In the genomic region with DNA sequence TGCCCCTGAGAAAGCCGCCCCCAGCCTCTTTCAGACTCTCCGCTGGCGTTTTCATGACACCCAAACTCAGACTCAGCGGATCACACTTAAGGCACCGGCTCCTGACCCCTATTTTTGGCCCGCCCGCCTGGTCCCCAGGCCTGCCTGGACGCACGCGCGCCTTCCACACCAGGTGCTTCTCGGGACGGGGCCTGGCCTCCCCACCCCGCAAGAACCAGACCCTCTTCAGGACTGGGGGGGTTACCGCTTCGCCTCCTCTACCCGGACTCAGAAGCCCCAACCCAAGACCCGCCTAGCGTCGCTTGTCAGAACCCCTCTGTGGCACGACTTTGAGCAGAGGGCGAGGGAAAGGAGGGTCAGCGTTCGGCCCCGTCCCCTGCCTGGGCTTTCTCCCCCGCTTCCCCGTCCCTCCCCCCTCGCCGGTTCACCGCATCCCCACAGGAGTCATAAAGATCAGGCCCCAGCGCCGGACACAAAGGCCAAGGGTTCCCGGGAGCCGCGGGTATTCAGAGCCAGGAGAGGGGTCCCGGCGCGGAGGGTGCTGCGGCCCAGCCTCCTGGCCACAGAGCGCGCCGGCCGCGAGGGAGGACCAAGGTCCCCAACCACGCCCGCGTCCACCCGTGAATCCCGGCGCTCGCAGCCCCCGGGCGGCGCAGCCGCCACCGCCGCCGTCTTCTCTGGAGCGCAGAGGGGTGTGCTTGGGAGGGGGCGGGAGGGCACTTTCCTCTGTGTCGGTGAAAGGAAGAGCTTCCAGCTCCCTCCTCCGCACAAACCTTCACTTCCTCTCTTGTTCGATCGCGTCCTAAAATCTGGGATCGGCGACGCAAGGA, we compare ENCODE assay signal across 15 cellular contexts.
A peak's percentile ranks its signal among the peaks of the same experiment; 100 is the strongest.
DNase-seq lines count a peak whose midpoint lies in the region; ATAC-seq and TF ChIP-seq lines count a peak whose summit lies in the region.
"Had no signal": no experiment of that assay in that cellular context is flagged by ENCODE, and none has a peak within 500 bp of the region (broad histone marks: within the 10 kb centered on the region; RNA-seq: fewer than 3 reads in every experiment).

No MANE protein-coding gene starts in this region.

- H3K4me1 Mint-ChIP-seq in CD4-positive, alpha-beta memory T cell: peaks cover 10 to 30% (median 22%) of the 10 kb centered on the region in 4 donors
- H3K4me1 Mint-ChIP-seq in neural crest cell: peaks cover 41% of the 10 kb centered on the region

- H3K4me3 Mint-ChIP-seq in CD4-positive, alpha-beta memory T cell: peak overlapping the region in 5 of 8 donors; percentile 27 to 50 (median 36)
- H3K4me3 Mint-ChIP-seq in neural crest cell: peak overlapping the region; percentile 89
- H3K4me3 Mint-ChIP-seq: activated CD8-positive, alpha-beta T cell treated with anti-CD3 and anti-CD28 coated beads, Interleukin-2, amount 10 ng/mL, durations not matched to agents 7 days and 5 days had no signal

- H3K27ac Mint-ChIP-seq in CD4-positive, alpha-beta memory T cell: no peak overlapping the region
- H3K27ac Mint-ChIP-seq in neural crest cell (ENCODE audit: unreplicated experiment): peak overlapping the region; percentile 95
- H3K27ac Mint-ChIP-seq: activated CD8-positive, alpha-beta T cell treated with anti-CD3 and anti-CD28 coated beads, Interleukin-2, amount 10 ng/mL, durations not matched to agents 7 days and 5 days had no signal

- POLR2A ChIA-PET in CD4-positive, alpha-beta memory T cell (lab: Charles Lee; ENCODE audit: partially characterized antibody): no interaction called here

- CTCF ChIA-PET in CD4-positive, alpha-beta memory T cell (lab: Charles Lee; ENCODE audit: partially characterized antibody): no interaction called here

- no peaks in the 10 kb centered on the region for H3K9me3 Mint-ChIP-seq in CD4-positive, alpha-beta memory T cell
- H3K9me3 Mint-ChIP-seq in neural crest cell: no peaks in the 10 kb centered on the region

- H3K4me3 ChIP-seq in CD4-positive, alpha-beta memory T cell (ENCODE audit: low read length in 2 of 2): no peak overlapping the region
- peak overlapping the region; percentile 44 for H3K4me3 ChIP-seq in H7 (ENCODE audit: insufficient read depth, low read depth, low read length)
- peak overlapping the region in 33 of 59 donors; percentile 31 to 73 (median 65) for H3K4me3 ChIP-seq in dorsolateral prefrontal cortex
- H3K4me3 ChIP-seq: body of pancreas had no signal

- H3K36me3 Mint-ChIP-seq in CD4-positive, alpha-beta memory T cell: no peaks in the 10 kb centered on the region
- H3K36me3 Mint-ChIP-seq in neural crest cell (ENCODE audit: low read depth): peaks cover 13% of the 10 kb centered on the region

- H3K4me1 ChIP-seq in CD4-positive, alpha-beta memory T cell (ENCODE audit: insufficient read depth, low read length): peaks cover 33% of the 10 kb centered on the region
- H3K4me1 ChIP-seq: parathyroid adenoma had no signal

- H3K36me3 ChIP-seq in CD4-positive, alpha-beta memory T cell (ENCODE audit: insufficient read depth, low read length): no peaks in the 10 kb centered on the region
- no peaks in the 10 kb centered on the region for H3K36me3 ChIP-seq in H7 (replicated peaks; ENCODE audit: control insufficient read depth, insufficient read depth, low read length)
- H3K36me3 ChIP-seq: BLaER1 treated with 17β-estradiol and CSF1 and Interleukin-3, amounts not matched to agents 10 nM and 100 nM had no signal

- no peak for ATAC-seq in GM18907 (IDR thresholded peaks at IDR 0.05; ENCODE audit: unreplicated experiment)
- ATAC-seq: activated CD8-positive, alpha-beta T cell treated with anti-CD3 and anti-CD28 coated beads, Interleukin-2, amount 10 ng/mL, durations not matched to agents 7 days and 5 days; body of pancreas; HepG2 had no signal

- H3K27me3 Mint-ChIP-seq in CD4-positive, alpha-beta memory T cell: peaks cover 35 to 38% of the 10 kb centered on the region in 2 donors
- H3K27me3 Mint-ChIP-seq in neural crest cell (ENCODE audit: low read depth): peaks cover 61% of the 10 kb centered on the region

- no peak for DNase-seq in CD4-positive, alpha-beta memory T cell
- DNase-seq in H7 (peak; percentile 92), dorsolateral prefrontal cortex (peak in 1 of 10 donors; percentile 25), neural crest cell (ENCODE audit: low read depth, low spot score) (no peak), glomerular visceral epithelial cell (ENCODE audit: extremely low spot score) (no peak), pons (ENCODE audit: low spot score) (no peak)
- DNase-seq: activated CD8-positive, alpha-beta T cell treated with anti-CD3 and anti-CD28 coated beads, Interleukin-2, amount 10 ng/mL, durations not matched to agents 7 days and 5 days; activated gamma-delta T cell; SHP77 treated with DMSO at 0.1 percent for 48 hours; stimulated activated CD4-positive, alpha-beta T cell treated with anti-CD3 and anti-CD28 coated beads, Interleukin-12 subunit alpha, Interleukin-12 subunit beta, amount 100 ng/mL, for 4 hours had no signal

- H3K27me3 ChIP-seq in CD4-positive, alpha-beta memory T cell (ENCODE audit: insufficient read depth, low read length): peaks cover 37% of the 10 kb centered on the region
- peaks cover 93% of the 10 kb centered on the region for H3K27me3 ChIP-seq in H7 (ENCODE audit: control insufficient read depth, insufficient read depth, low read length)
- peaks cover 0 to 71% (median 18%) of the 10 kb centered on the region in 45 donors for H3K27me3 ChIP-seq in dorsolateral prefrontal cortex

- intact Hi-C loops in CD4-positive, alpha-beta memory T cell (cut with micrococcal nuclease): loop anchor here (5.0 to 10.0 kb wide), 3 partner anchors 61 to 254 kb away; no protein-coding TSS in a partner anchor
- intact Hi-C loops in dorsolateral prefrontal cortex (cut with DNase I): no loop called here

- TF ChIP-seq CTCF in dorsolateral prefrontal cortex (IDR thresholded peaks at IDR 0.05 in 54 of 56, conservative IDR thresholded peaks at IDR 0.05 in 2 of 56; ENCODE audit: low read depth in 1 of 56, partially characterized antibody in 56 of 56) (no peak), neural crest cell (conservative IDR thresholded peaks at IDR 0.05) (no peak)

- H3K27ac ChIP-seq in CD4-positive, alpha-beta memory T cell (ENCODE audit: low read depth, low read length): no peak overlapping the region
- no peak overlapping the region for H3K27ac ChIP-seq in dorsolateral prefrontal cortex
- H3K27ac ChIP-seq: BLaER1 treated with 17β-estradiol and CSF1 and Interleukin-3, amounts not matched to agents 10 nM and 100 nM; body of pancreas; parathyroid adenoma had no signal

- no peaks in the 10 kb centered on the region for H3K9me3 ChIP-seq in CD4-positive, alpha-beta memory T cell (ENCODE audit: control insufficient read depth in 1 of 2, low read length in 2 of 2)
- H3K9me3 ChIP-seq: BLaER1 treated with 17β-estradiol and CSF1 and Interleukin-3, amounts not matched to agents 10 nM and 100 nM; body of pancreas had no signal

Comparison
In these comparisons a context has a peak if more than half of its experiments do, and no peak if none do; other contexts are left out.
1. H3K4me3 ChIP-seq: peak in H7 (single experiment) and dorsolateral prefrontal cortex (33 of 59); none in CD4-positive, alpha-beta memory T cell (0 of 2).